In genomic region chr1:26295194-26296138, GRCh38 we compare ENCODE assay signal across 1 cellular context.
TF ChIP-seq lines count a peak whose summit lies in the region.

No MANE protein-coding gene starts in this region.

TF ChIP-seq in K562, 482 proteins besides CTCF, POLR2A, EP300 and RAD21:
- TF ChIP-seq ZNF431 (CRISPR knock-in tag; IDR thresholded peaks at IDR 0.05) (no peak), RBFOX2 (IDR thresholded peaks at IDR 0.05; ENCODE audit: low read depth, low read length) (0 out of 2 replicates have a peak, but pooled peaks have one; percentile 8)
TF ChIP-seq in K562: peak in this region for 1.
